8 cellular contexts compared by ENCODE assay signal in genomic region chr7:27199820-27200760, GRCh38. TPM values are rescaled to one million over a fixed set of nuclear protein-coding genes. Genes with fewer than 3 reads are reported as not detected.
DNase-seq lines count a peak whose midpoint lies in the region; ATAC-seq and TF ChIP-seq lines count a peak whose summit lies in the region.

HOXA13 (minus strand) TSS chr7:27200091; CDS start chr7:27200077, 14 bp downstream.

- H3K27me3 Mint-ChIP-seq in activated T-helper 1 cell treated with anti-CD3 and anti-CD28 coated beads, Interleukin-12 subunit alpha, Interleukin-12 subunit beta, Interleukin-2, Interleukin-4 antibody, amounts not matched to agents 30 ng/mL and 10 ng/mL and 1 ng/mL, durations not matched to agents 14 hours and 24 hours and 36 hours (ENCODE audit: insufficient read depth), result peaks cover 82% of the 10 kb centered on the region

- no peak for TF ChIP-seq EP300 in transverse colon (IDR thresholded peaks at IDR 0.05; ENCODE audit: low read depth)

- DNase-seq in AG10803 (ENCODE audit: low read depth) (peak; percentile 44), NCI-H1694 treated with DMSO at 0.1 percent for 48 hours (lab: John Stamatoyannopoulos, UW) (peak; percentile 56), left colon (peak; percentile 84 to 89), transverse colon (peak; percentile 88), 8988T (no peak)
- no peak for DNase-seq in activated T-helper 1 cell treated with anti-CD3 and anti-CD28 coated beads, Interleukin-12 subunit alpha, Interleukin-12 subunit beta, Interleukin-2, Interleukin-4 antibody, amounts not matched to agents 30 ng/mL and 10 ng/mL and 1 ng/mL, durations not matched to agents 14 hours and 24 hours and 36 hours (ENCODE audit: low spot score)
- no peak for DNase-seq in stimulated activated naive CD4-positive, alpha-beta T cell (lab: John Stamatoyannopoulos, UW)

- WGBS in transverse colon (ENCODE audit: low coverage in 1 of 2), 2 donors, result 1% methylated on average over 12 to 84 of the region's 105 CpGs

- H3K4me3 Mint-ChIP-seq in activated T-helper 1 cell treated with anti-CD3 and anti-CD28 coated beads, Interleukin-12 subunit alpha, Interleukin-12 subunit beta, Interleukin-2, Interleukin-4 antibody, amounts not matched to agents 30 ng/mL and 10 ng/mL and 1 ng/mL, durations not matched to agents 14 hours and 24 hours and 36 hours, result no peak within 1 kb of the TSS

- no peaks in the 10 kb centered on the region for H3K36me3 Mint-ChIP-seq in activated T-helper 1 cell treated with anti-CD3 and anti-CD28 coated beads, Interleukin-12 subunit alpha, Interleukin-12 subunit beta, Interleukin-2, Interleukin-4 antibody, amounts not matched to agents 30 ng/mL and 10 ng/mL and 1 ng/mL, durations not matched to agents 14 hours and 24 hours and 36 hours (ENCODE audit: low read depth)

- H3K9me3 ChIP-seq in transverse colon, result no peaks in the 10 kb centered on the region

- TF ChIP-seq CTCF in AG10803 (conservative IDR thresholded peaks at IDR 0.05; ENCODE audit: low read length) (no peak), transverse colon (IDR thresholded peaks at IDR 0.05) (no peak)

- peak; percentile 94 for TF ChIP-seq POLR2A in transverse colon (IDR thresholded peaks at IDR 0.05)

- peaks cover 3 to 26% (median 6%) of the 10 kb centered on the region in 4 donors for H3K4me1 ChIP-seq in transverse colon

- intact Hi-C loops in activated T-helper 1 cell treated with anti-CD3 and anti-CD28 coated beads, Interleukin-12 subunit alpha, Interleukin-12 subunit beta, Interleukin-2, Interleukin-4 antibody, amounts not matched to agents 30 ng/mL and 10 ng/mL and 1 ng/mL, durations not matched to agents 14 hours and 24 hours and 36 hours (cut with micrococcal nuclease), result loop anchor here (2.0 to 10.0 kb wide), 9 partner anchors 15 to 1755 kb away; partner anchors contain the start of genes HOXA1, HOXA11 and TRIL
- intact Hi-C loops in left colon (cut with DNase I, micrococcal nuclease) (no loop called here), transverse colon (cut with DNase I; ENCODE audit: low total_unique reads) (loop anchor here (10.0 kb wide), 2 partner anchors 375 to 975 kb away; no protein-coding TSS in a partner anchor)

- in situ Hi-C loops in transverse colon (cut with MboI; ENCODE audit: low pct_ligation_motif_present in 1 of 4, low pct_unique_long_range_greater_than_20kb in 1 of 4, low sequenced_read_pairs in 3 of 4), result loop anchor here (10.0 to 25.0 kb wide), 8 partner anchors 375 to 1338 kb away; no protein-coding TSS in a partner anchor

- H3K27ac Mint-ChIP-seq in activated T-helper 1 cell treated with anti-CD3 and anti-CD28 coated beads, Interleukin-12 subunit alpha, Interleukin-12 subunit beta, Interleukin-2, Interleukin-4 antibody, amounts not matched to agents 30 ng/mL and 10 ng/mL and 1 ng/mL, durations not matched to agents 14 hours and 24 hours and 36 hours, result peak within 1 kb of the TSS; percentile 81

- no peaks in the 10 kb centered on the region for H3K9me3 Mint-ChIP-seq in activated T-helper 1 cell treated with anti-CD3 and anti-CD28 coated beads, Interleukin-12 subunit alpha, Interleukin-12 subunit beta, Interleukin-2, Interleukin-4 antibody, amounts not matched to agents 30 ng/mL and 10 ng/mL and 1 ng/mL, durations not matched to agents 14 hours and 24 hours and 36 hours

- H3K27ac ChIP-seq in transverse colon, result peak within 1 kb of the TSS; percentile 82 to 99 (median 96)

- peaks cover 87% of the 10 kb centered on the region for H3K27me3 ChIP-seq in transverse colon

- H3K36me3 ChIP-seq in transverse colon, result no peaks in the 10 kb centered on the region

- peak; percentile 48 for ATAC-seq in GM18498 (IDR thresholded peaks at IDR 0.05; ENCODE audit: unreplicated experiment)
- ATAC-seq in left colon, result peak; percentile 63

- H3K4me1 Mint-ChIP-seq in activated T-helper 1 cell treated with anti-CD3 and anti-CD28 coated beads, Interleukin-12 subunit alpha, Interleukin-12 subunit beta, Interleukin-2, Interleukin-4 antibody, amounts not matched to agents 30 ng/mL and 10 ng/mL and 1 ng/mL, durations not matched to agents 14 hours and 24 hours and 36 hours (ENCODE audit: low read depth), result no peaks in the 10 kb centered on the region

- H3K4me3 ChIP-seq in AG10803 (ENCODE audit: low read length) (peak within 1 kb of the TSS; percentile 65), transverse colon (peak within 1 kb of the TSS; percentile 57 to 73 (median 64))

RNA-seq across cellular contexts. Expression of gene HOXA13, which starts in this region (rescaled TPM):
- not detected in 2 replicates for total RNA-seq in activated T-helper 1 cell treated with anti-CD3 and anti-CD28 coated beads, Interleukin-12 subunit alpha, Interleukin-12 subunit beta, Interleukin-2, Interleukin-4 antibody, amounts not matched to agents 30 ng/mL and 10 ng/mL and 1 ng/mL, durations not matched to agents 14 hours and 24 hours and 36 hours
- 10 to 100 TPM; 35.2 to 39.4 TPM for total RNA-seq in left colon
- 10 to 100 TPM; 22.5 to 69.9 (median 38.7) TPM for total RNA-seq in transverse colon

Comparison
In these comparisons a context has a peak if more than half of its experiments do, and no peak if none do; other contexts are left out.
1. RNA of gene HOXA13 (total RNA-seq): 22.5 to 69.9 TPM in transverse colon and 35.2 to 39.4 TPM in left colon; not detected in activated T-helper 1 cell treated with anti-CD3 and anti-CD28 coated beads, Interleukin-12 subunit alpha, Interleukin-12 subunit beta, Interleukin-2, Interleukin-4 antibody, amounts not matched to agents 30 ng/mL and 10 ng/mL and 1 ng/mL, durations not matched to agents 14 hours and 24 hours and 36 hours; every median in the first group is over 10 times any median in the second.
2. DNase-seq: peak in AG10803 (single experiment), NCI-H1694 treated with DMSO at 0.1 percent for 48 hours (single experiment), left colon (2 of 2) and transverse colon (single experiment); none in activated T-helper 1 cell treated with anti-CD3 and anti-CD28 coated beads, Interleukin-12 subunit alpha, Interleukin-12 subunit beta, Interleukin-2, Interleukin-4 antibody, amounts not matched to agents 30 ng/mL and 10 ng/mL and 1 ng/mL, durations not matched to agents 14 hours and 24 hours and 36 hours (single experiment), stimulated activated naive CD4-positive, alpha-beta T cell (0 of 6) and 8988T (single experiment).
3. intact Hi-C loops: an anchor here in activated T-helper 1 cell treated with anti-CD3 and anti-CD28 coated beads, Interleukin-12 subunit alpha, Interleukin-12 subunit beta, Interleukin-2, Interleukin-4 antibody, amounts not matched to agents 30 ng/mL and 10 ng/mL and 1 ng/mL, durations not matched to agents 14 hours and 24 hours and 36 hours (2.0 to 10.0 kb wide) and transverse colon (10.0 kb wide); none called in left colon.